Comparison of ENCODE assay signal across 19 cellular contexts in genomic region chr3:196357905-196358304, GRCh38. TPM values are rescaled to one million over a fixed set of nuclear protein-coding genes. Genes with fewer than 3 reads are reported as not detected.
DNase-seq lines count a peak whose midpoint lies in the region; ATAC-seq lines count a peak whose summit lies in the region.
"Had no signal": no experiment of that assay in that cellular context is flagged by ENCODE, and none has a peak within 500 bp of the region (broad histone marks: within the 10 kb centered on the region; RNA-seq: fewer than 3 reads in every experiment).

No MANE protein-coding gene starts in this region.

- DNase-seq in activated gamma-delta T cell treated with Interleukin-2 at 50 U/mL for 16 hours (peak; percentile 27), activated gamma-delta T cell (lab: John Stamatoyannopoulos, UW) (no peak), foreskin melanocyte (peak; percentile 15), NCI-H1417 treated with DMSO at 0.1 percent for 48 hours (lab: John Stamatoyannopoulos, UW) (no peak), NCI-H345 (lab: John Stamatoyannopoulos, UW) (no peak)
- DNase-seq in activated T-helper 1 cell treated with anti-CD3 and anti-CD28 coated beads, Interleukin-12 subunit alpha, Interleukin-12 subunit beta, Interleukin-2, Interleukin-4 antibody, amounts not matched to agents 30 ng/mL and 10 ng/mL and 1 ng/mL, durations not matched to agents 14 hours and 24 hours and 36 hours (ENCODE audit: low spot score) = no peak
- DNase-seq: Caco-2, EL, NCI-H1048, NCI-H146, NCI-H2081, NCI-H510A, NCI-H82, Right ventricle myocardium superior had no signal

- intact Hi-C loops in activated T-helper 1 cell treated with anti-CD3 and anti-CD28 coated beads, Interleukin-12 subunit alpha, Interleukin-12 subunit beta, Interleukin-2, Interleukin-4 antibody, amounts not matched to agents 30 ng/mL and 10 ng/mL and 1 ng/mL, durations not matched to agents 14 hours and 24 hours and 36 hours (cut with micrococcal nuclease) = no loop called here

- peaks cover 15% of the 10 kb centered on the region for H3K4me1 Mint-ChIP-seq in activated T-helper 1 cell treated with anti-CD3 and anti-CD28 coated beads, Interleukin-12 subunit alpha, Interleukin-12 subunit beta, Interleukin-2, Interleukin-4 antibody, amounts not matched to agents 30 ng/mL and 10 ng/mL and 1 ng/mL, durations not matched to agents 14 hours and 24 hours and 36 hours (ENCODE audit: low read depth)
- H3K4me1 Mint-ChIP-seq: CD14-positive monocyte had no signal

- H3K27me3 Mint-ChIP-seq in activated T-helper 1 cell treated with anti-CD3 and anti-CD28 coated beads, Interleukin-12 subunit alpha, Interleukin-12 subunit beta, Interleukin-2, Interleukin-4 antibody, amounts not matched to agents 30 ng/mL and 10 ng/mL and 1 ng/mL, durations not matched to agents 14 hours and 24 hours and 36 hours (ENCODE audit: insufficient read depth) = no peaks in the 10 kb centered on the region

- H3K36me3 Mint-ChIP-seq in activated T-helper 1 cell treated with anti-CD3 and anti-CD28 coated beads, Interleukin-12 subunit alpha, Interleukin-12 subunit beta, Interleukin-2, Interleukin-4 antibody, amounts not matched to agents 30 ng/mL and 10 ng/mL and 1 ng/mL, durations not matched to agents 14 hours and 24 hours and 36 hours (ENCODE audit: low read depth) = peaks cover 49% of the 10 kb centered on the region

- no peak overlapping the region for H3K4me3 Mint-ChIP-seq in activated T-helper 1 cell treated with anti-CD3 and anti-CD28 coated beads, Interleukin-12 subunit alpha, Interleukin-12 subunit beta, Interleukin-2, Interleukin-4 antibody, amounts not matched to agents 30 ng/mL and 10 ng/mL and 1 ng/mL, durations not matched to agents 14 hours and 24 hours and 36 hours
- H3K4me3 Mint-ChIP-seq: CD14-positive monocyte had no signal

- no peak for ATAC-seq in HG02870 (IDR thresholded peaks at IDR 0.05; ENCODE audit: unreplicated experiment)
- ATAC-seq: HepG2 had no signal

- H3K27ac Mint-ChIP-seq in activated T-helper 1 cell treated with anti-CD3 and anti-CD28 coated beads, Interleukin-12 subunit alpha, Interleukin-12 subunit beta, Interleukin-2, Interleukin-4 antibody, amounts not matched to agents 30 ng/mL and 10 ng/mL and 1 ng/mL, durations not matched to agents 14 hours and 24 hours and 36 hours = peak overlapping the region; percentile 47

- H3K9me3 Mint-ChIP-seq in activated T-helper 1 cell treated with anti-CD3 and anti-CD28 coated beads, Interleukin-12 subunit alpha, Interleukin-12 subunit beta, Interleukin-2, Interleukin-4 antibody, amounts not matched to agents 30 ng/mL and 10 ng/mL and 1 ng/mL, durations not matched to agents 14 hours and 24 hours and 36 hours = no peaks in the 10 kb centered on the region
- H3K9me3 Mint-ChIP-seq: CD14-positive monocyte had no signal

RNA-seq across cellular contexts. Expression of gene TM4SF19, which starts 19.7 kb away (rescaled TPM):
- total RNA-seq in activated T-helper 1 cell treated with anti-CD3 and anti-CD28 coated beads, Interleukin-12 subunit alpha, Interleukin-12 subunit beta, Interleukin-2, Interleukin-4 antibody, amounts not matched to agents 30 ng/mL and 10 ng/mL and 1 ng/mL, durations not matched to agents 14 hours and 24 hours and 36 hours = not detected in 2 replicates
- total RNA-seq: A673, Caco-2, H1, HepG2 had no signal

RNA-seq across cellular contexts. Expression of gene DYNLT2B, which starts 39.9 kb away (rescaled TPM):
- total RNA-seq in activated T-helper 1 cell treated with anti-CD3 and anti-CD28 coated beads, Interleukin-12 subunit alpha, Interleukin-12 subunit beta, Interleukin-2, Interleukin-4 antibody, amounts not matched to agents 30 ng/mL and 10 ng/mL and 1 ng/mL, durations not matched to agents 14 hours and 24 hours and 36 hours = 11.6 and 12.7 TPM in 2 replicates

Comparison
In these comparisons a context has a peak if more than half of its experiments do, and no peak if none do; other contexts are left out.
1. DNase-seq: peak in activated gamma-delta T cell treated with Interleukin-2 at 50 U/mL for 16 hours (single experiment) and foreskin melanocyte (single experiment); none in activated gamma-delta T cell (single experiment), activated T-helper 1 cell treated with anti-CD3 and anti-CD28 coated beads, Interleukin-12 subunit alpha, Interleukin-12 subunit beta, Interleukin-2, Interleukin-4 antibody, amounts not matched to agents 30 ng/mL and 10 ng/mL and 1 ng/mL, durations not matched to agents 14 hours and 24 hours and 36 hours (single experiment), NCI-H1417 treated with DMSO at 0.1 percent for 48 hours (single experiment) and NCI-H345 (single experiment).